In genomic region chr12:39355841-39356240, GRCh38 we compare ENCODE assay signal across 28 cellular contexts.
"Had no signal": no experiment of that assay in that cellular context is flagged by ENCODE, and none has a peak within 500 bp of the region (broad histone marks: within the 10 kb centered on the region; RNA-seq: fewer than 3 reads in every experiment).

No MANE protein-coding gene starts in this region.

- FAIRE-seq: bronchial epithelial cell, endothelial cell of umbilical vein, frontal cortex, islet of Langerhans, TTC549 had no signal

- H3K36me3 ChIP-seq: colonic mucosa, neutrophil, thyroid gland, upper lobe of right lung had no signal

- H3K27ac ChIP-seq: colonic mucosa, dorsolateral prefrontal cortex, neutrophil, parathyroid adenoma, thyroid gland, upper lobe of right lung, WERI-Rb-1 had no signal

- H3K27me3 ChIP-seq: colonic mucosa, dorsolateral prefrontal cortex, neutrophil, thyroid gland, upper lobe of right lung had no signal

- H3K9me3 ChIP-seq: colonic mucosa, neutrophil, thyroid gland, upper lobe of right lung had no signal

- H3K4me1 ChIP-seq: colonic mucosa, parathyroid adenoma, thyroid gland, upper lobe of right lung had no signal

- DNase-seq: activated CD4-positive, alpha-beta T cell treated with anti-CD3 and anti-CD28 coated beads, Interleukin-2, amount 10 ng/mL, durations not matched to agents 7 days and 5 days; activated CD4-positive, CD25-positive, alpha-beta regulatory T cell treated with anti-CD3 and anti-CD28 coated beads, Interleukin-2, amount 50 U/mL, for 72 hours; activated CD8-positive, alpha-beta memory T cell treated with anti-CD3 and anti-CD28 coated beads, Interleukin-2, amount 10 ng/mL, durations not matched to agents 7 days and 5 days; activated CD8-positive, alpha-beta T cell treated with anti-CD3 and anti-CD28 coated beads for 36 hours; activated effector memory CD4-positive, alpha-beta T cell treated with anti-CD3 and anti-CD28 coated beads, Interleukin-2, amount 50 U/mL, for 16 hours; activated naive CD4-positive, alpha-beta T cell treated with anti-CD3 and anti-CD28 coated beads, Interleukin-2, amount 10 ng/mL, durations not matched to agents 7 days and 5 days; activated T-cell treated with anti-CD3 and anti-CD28 coated beads for 4 hours; amygdala; colonic mucosa; dorsolateral prefrontal cortex; effector memory CD8-positive, alpha-beta T cell; head of caudate nucleus; hypothalamus; right cardiac atrium; stimulated activated CD4-positive, alpha-beta T cell treated with anti-CD3 and anti-CD28 coated beads, Interleukin-1b, Interleukin-23, amount 100 ng/mL, for 48 hours; substantia nigra; thyroid gland; upper lobe of right lung; WERI-Rb-1 had no signal

- H3K4me3 ChIP-seq: colonic mucosa, dorsolateral prefrontal cortex, thyroid gland, upper lobe of right lung had no signal

- ATAC-seq: activated CD8-positive, alpha-beta memory T cell treated with anti-CD3 and anti-CD28 coated beads, Interleukin-2, amount 10 ng/mL, durations not matched to agents 7 days and 5 days; activated CD8-positive, alpha-beta T cell treated with anti-CD3 and anti-CD28 coated beads for 36 hours; effector memory CD8-positive, alpha-beta T cell; esophagus mucosa; natural killer cell treated with Interleukin-12 subunit alpha and Interleukin-12 subunit beta and Interleukin-15 and Interleukin-18, amount 100 ng/mL, for 72 hours; right cardiac atrium; upper lobe of right lung had no signal
